In genomic region chr3:186506191-186506739, GRCh38 we compare ENCODE assay signal across 8 cellular contexts. TPM values are rescaled to one million over a fixed set of nuclear protein-coding genes. Genes with fewer than 3 reads are reported as not detected.
"Had no signal": no experiment of that assay in that cellular context is flagged by ENCODE, and none has a peak within 500 bp of the region (broad histone marks: within the 10 kb centered on the region; RNA-seq: fewer than 3 reads in every experiment).

No MANE protein-coding gene starts in this region.

- H2AFZ ChIP-seq: GM23248 had no signal

- H3K27ac Mint-ChIP-seq: HFFc6 had no signal

- DNase-seq: GM23248, GOT3, H7, HFFc6 had no signal

- H3K36me3 Mint-ChIP-seq: IgD-negative memory B cell had no signal

- H3K27ac ChIP-seq: GM23248 had no signal

- H3K36me3 ChIP-seq: HAP-1 had no signal

- H3K9me3 Mint-ChIP-seq: HFFc6, IgD-negative memory B cell had no signal

- ATAC-seq: HCT116 had no signal

- H3K4me3 ChIP-seq: GM23248, HAP-1 had no signal

- H3K9ac ChIP-seq: GM23248 had no signal

- FAIRE-seq: HTR-8/SVneo had no signal

- H3K9me3 ChIP-seq: HAP-1 had no signal

- H3K4me3 Mint-ChIP-seq: HFFc6, IgD-negative memory B cell had no signal

RNA-seq across cellular contexts. Expression of gene CRYGS, which starts 37.9 kb away (rescaled TPM):
- polyA plus RNA-seq: IgD-negative memory B cell had no signal
